1 cellular context compared by ENCODE assay signal in genomic region chr16:57262841-57263584, GRCh38.
TF ChIP-seq lines count a peak whose summit lies in the region.

No MANE protein-coding gene starts in this region.

TF ChIP-seq in HepG2, 621 proteins besides CTCF, POLR2A, EP300 and RAD21:
- TF ChIP-seq, protein P1, sequence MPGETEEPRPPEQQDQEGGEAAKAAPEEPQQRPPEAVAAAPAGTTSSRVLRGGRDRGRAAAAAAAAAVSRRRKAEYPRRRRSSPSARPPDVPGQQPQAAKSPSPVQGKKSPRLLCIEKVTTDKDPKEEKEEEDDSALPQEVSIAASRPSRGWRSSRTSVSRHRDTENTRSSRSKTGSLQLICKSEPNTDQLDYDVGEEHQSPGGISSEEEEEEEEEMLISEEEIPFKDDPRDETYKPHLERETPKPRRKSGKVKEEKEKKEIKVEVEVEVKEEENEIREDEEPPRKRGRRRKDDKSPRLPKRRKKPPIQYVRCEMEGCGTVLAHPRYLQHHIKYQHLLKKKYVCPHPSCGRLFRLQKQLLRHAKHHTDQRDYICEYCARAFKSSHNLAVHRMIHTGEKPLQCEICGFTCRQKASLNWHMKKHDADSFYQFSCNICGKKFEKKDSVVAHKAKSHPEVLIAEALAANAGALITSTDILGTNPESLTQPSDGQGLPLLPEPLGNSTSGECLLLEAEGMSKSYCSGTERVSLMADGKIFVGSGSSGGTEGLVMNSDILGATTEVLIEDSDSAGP (CRISPR knock-in tag; IDR thresholded peaks at IDR 0.05; ENCODE audit: borderline replicate concordance), result no peak
- peak; percentile 21; the same call in 1 of the 2 replicates for TF ChIP-seq ZNF687 (CRISPR knock-in tag; IDR thresholded peaks at IDR 0.05)
